Comparison of ENCODE assay signal across 1 cellular context in genomic region chr1:221723018-221723917, GRCh38.
A peak's percentile ranks its signal among the peaks of the same experiment; 100 is the strongest.
TF ChIP-seq lines count a peak whose summit lies in the region.

No MANE protein-coding gene starts in this region.

TF ChIP-seq in K562, 482 proteins besides CTCF, POLR2A, EP300 and RAD21 (continued from another document and continues in another):
- TF ChIP-seq, protein P1, sequence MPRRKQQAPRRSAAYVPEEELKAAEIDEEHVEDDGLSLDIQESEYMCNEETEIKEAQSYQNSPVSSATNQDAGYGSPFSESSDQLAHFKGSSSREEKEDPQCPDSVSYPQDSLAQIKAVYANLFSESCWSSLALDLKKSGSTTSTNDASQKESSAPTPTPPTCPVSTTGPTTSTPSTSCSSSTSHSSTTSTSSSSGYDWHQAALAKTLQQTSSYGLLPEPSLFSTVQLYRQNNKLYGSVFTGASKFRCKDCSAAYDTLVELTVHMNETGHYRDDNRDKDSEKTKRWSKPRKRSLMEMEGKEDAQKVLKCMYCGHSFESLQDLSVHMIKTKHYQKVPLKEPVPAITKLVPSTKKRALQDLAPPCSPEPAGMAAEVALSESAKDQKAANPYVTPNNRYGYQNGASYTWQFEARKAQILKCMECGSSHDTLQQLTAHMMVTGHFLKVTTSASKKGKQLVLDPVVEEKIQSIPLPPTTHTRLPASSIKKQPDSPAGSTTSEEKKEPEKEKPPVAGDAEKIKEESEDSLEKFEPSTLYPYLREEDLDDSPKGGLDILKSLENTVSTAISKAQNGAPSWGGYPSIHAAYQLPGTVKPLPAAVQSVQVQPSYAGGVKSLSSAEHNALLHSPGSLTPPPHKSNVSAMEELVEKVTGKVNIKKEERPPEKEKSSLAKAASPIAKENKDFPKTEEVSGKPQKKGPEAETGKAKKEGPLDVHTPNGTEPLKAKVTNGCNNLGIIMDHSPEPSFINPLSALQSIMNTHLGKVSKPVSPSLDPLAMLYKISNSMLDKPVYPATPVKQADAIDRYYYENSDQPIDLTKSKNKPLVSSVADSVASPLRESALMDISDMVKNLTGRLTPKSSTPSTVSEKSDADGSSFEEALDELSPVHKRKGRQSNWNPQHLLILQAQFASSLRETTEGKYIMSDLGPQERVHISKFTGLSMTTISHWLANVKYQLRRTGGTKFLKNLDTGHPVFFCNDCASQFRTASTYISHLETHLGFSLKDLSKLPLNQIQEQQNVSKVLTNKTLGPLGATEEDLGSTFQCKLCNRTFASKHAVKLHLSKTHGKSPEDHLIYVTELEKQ (CRISPR knock-in tag; IDR thresholded peaks at IDR 0.05) = no peak
- TF ChIP-seq FOXA3 (CRISPR knock-in tag; conservative IDR thresholded peaks at IDR 0.05 in 1 of 2, IDR thresholded peaks at IDR 0.05 in 1 of 2) (peak; percentile 27 to 42; a peak in 1 of 4 replicates), FOXM1 (IDR thresholded peaks at IDR 0.05; ENCODE audit: low read depth) (0 out of 2 replicates have a peak, but pooled peaks have one; percentile 11), FOXM1 (CRISPR knock-in tag; IDR thresholded peaks at IDR 0.05; ENCODE audit: low read depth) (no peak), MITF (IDR thresholded peaks at IDR 0.05) (no peak), SAFB (IDR thresholded peaks at IDR 0.05; ENCODE audit: borderline replicate concordance, low read depth, low read length) (no peak), MEIS2 (IDR thresholded peaks at IDR 0.05; ENCODE audit: partially characterized antibody) (peak; percentile 38), ZNF23 (CRISPR knock-in tag; IDR thresholded peaks at IDR 0.05) (no peak), PRPF4 (IDR thresholded peaks at IDR 0.05; ENCODE audit: insufficient read depth, low read depth, low read length, poor library complexity, severe bottlenecking) (no peak), ZNF518B (CRISPR knock-in tag; IDR thresholded peaks at IDR 0.05) (no peak), E2F8 (IDR thresholded peaks at IDR 0.05; ENCODE audit: low read depth, partially characterized antibody) (no peak), ILF3 (IDR thresholded peaks at IDR 0.05; ENCODE audit: borderline replicate concordance) (no peak), HMG20A (CRISPR knock-in tag; conservative IDR thresholded peaks at IDR 0.05) (no peak), ZNF384 (IDR thresholded peaks at IDR 0.05; ENCODE audit: low read depth, low read length) (no peak), THRAP3 (IDR thresholded peaks at IDR 0.05; ENCODE audit: borderline replicate concordance) (no peak), TFE3 (CRISPR knock-in tag; IDR thresholded peaks at IDR 0.05) (no peak), ZKSCAN1 (IDR thresholded peaks at IDR 0.05; ENCODE audit: low read depth, low read length) (no peak), POLR3A (IDR thresholded peaks at IDR 0.05; ENCODE audit: borderline replicate concordance, extremely low read depth, insufficient read depth, insufficient read length) (no peak), BRCA1 (IDR thresholded peaks at IDR 0.05) (no peak), BRCA1 (CRISPR knock-in tag; IDR thresholded peaks at IDR 0.05) (no peak), ADNP (tag; IDR thresholded peaks at IDR 0.05) (no peak), MLLT1 (IDR thresholded peaks at IDR 0.05) (no peak), RBM34 (IDR thresholded peaks at IDR 0.05; ENCODE audit: borderline replicate concordance, insufficient read depth, low read length) (no peak), L3MBTL2 (IDR thresholded peaks at IDR 0.05) (peak; percentile 51), BRD9 (IDR thresholded peaks at IDR 0.05; ENCODE audit: low read depth, partially characterized antibody) (peak; percentile 74), FOXJ2 (tag; IDR thresholded peaks at IDR 0.05) (no peak), CREBBP (IDR thresholded peaks at IDR 0.05; ENCODE audit: low read depth, low read length) (no peak), CHAMP1 (IDR thresholded peaks at IDR 0.05) (no peak)
- TF ChIP-seq, protein P2, sequence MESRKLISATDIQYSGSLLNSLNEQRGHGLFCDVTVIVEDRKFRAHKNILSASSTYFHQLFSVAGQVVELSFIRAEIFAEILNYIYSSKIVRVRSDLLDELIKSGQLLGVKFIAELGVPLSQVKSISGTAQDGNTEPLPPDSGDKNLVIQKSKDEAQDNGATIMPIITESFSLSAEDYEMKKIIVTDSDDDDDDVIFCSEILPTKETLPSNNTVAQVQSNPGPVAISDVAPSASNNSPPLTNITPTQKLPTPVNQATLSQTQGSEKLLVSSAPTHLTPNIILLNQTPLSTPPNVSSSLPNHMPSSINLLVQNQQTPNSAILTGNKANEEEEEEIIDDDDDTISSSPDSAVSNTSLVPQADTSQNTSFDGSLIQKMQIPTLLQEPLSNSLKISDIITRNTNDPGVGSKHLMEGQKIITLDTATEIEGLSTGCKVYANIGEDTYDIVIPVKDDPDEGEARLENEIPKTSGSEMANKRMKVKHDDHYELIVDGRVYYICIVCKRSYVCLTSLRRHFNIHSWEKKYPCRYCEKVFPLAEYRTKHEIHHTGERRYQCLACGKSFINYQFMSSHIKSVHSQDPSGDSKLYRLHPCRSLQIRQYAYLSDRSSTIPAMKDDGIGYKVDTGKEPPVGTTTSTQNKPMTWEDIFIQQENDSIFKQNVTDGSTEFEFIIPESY (CRISPR knock-in tag; IDR thresholded peaks at IDR 0.05) = no peak
- TF ChIP-seq, protein P3, sequence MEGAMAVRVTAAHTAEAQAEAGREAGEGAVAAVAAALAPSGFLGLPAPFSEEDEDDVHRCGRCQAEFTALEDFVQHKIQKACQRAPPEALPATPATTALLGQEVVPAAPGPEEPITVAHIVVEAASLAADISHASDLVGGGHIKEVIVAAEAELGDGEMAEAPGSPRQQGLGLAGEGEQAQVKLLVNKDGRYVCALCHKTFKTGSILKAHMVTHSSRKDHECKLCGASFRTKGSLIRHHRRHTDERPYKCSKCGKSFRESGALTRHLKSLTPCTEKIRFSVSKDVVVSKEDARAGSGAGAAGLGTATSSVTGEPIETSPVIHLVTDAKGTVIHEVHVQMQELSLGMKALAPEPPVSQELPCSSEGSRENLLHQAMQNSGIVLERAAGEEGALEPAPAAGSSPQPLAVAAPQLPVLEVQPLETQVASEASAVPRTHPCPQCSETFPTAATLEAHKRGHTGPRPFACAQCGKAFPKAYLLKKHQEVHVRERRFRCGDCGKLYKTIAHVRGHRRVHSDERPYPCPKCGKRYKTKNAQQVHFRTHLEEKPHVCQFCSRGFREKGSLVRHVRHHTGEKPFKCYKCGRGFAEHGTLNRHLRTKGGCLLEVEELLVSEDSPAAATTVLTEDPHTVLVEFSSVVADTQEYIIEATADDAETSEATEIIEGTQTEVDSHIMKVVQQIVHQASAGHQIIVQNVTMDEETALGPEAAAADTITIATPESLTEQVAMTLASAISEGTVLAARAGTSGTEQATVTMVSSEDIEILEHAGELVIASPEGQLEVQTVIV (CRISPR knock-in tag; IDR thresholded peaks at IDR 0.05; ENCODE audit: borderline replicate concordance) = no peak
